ENCODE assay signal across 1 cellular context in genomic region chr14:70052990-70053389, GRCh38.
TF ChIP-seq lines count a peak whose summit lies in the region.

No MANE protein-coding gene starts in this region.

TF ChIP-seq in H1, 55 proteins besides CTCF, POLR2A, EP300 and RAD21:
- no peak for TF ChIP-seq BRCA1 (IDR thresholded peaks at IDR 0.05; ENCODE audit: low read depth, low read length)
- TF ChIP-seq, protein P1, sequence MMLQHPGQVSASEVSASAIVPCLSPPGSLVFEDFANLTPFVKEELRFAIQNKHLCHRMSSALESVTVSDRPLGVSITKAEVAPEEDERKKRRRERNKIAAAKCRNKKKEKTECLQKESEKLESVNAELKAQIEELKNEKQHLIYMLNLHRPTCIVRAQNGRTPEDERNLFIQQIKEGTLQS (IDR thresholded peaks at IDR 0.05; ENCODE audit: insufficient read depth, low read depth, low read length): no peak
- peak; percentile 21; the same call in 1 of the 2 replicates for TF ChIP-seq TEAD4 (IDR thresholded peaks at IDR 0.05; ENCODE audit: low read depth, low read length)
- TF ChIP-seq PHF8 (conservative IDR thresholded peaks at IDR 0.05; ENCODE audit: low read depth, low read length): no peak
- no peak for TF ChIP-seq RXRA (IDR thresholded peaks at IDR 0.05; ENCODE audit: insufficient read depth, low read depth, low read length)
- 0 out of 4 replicates have a peak, but pooled peaks have one; percentile 38 to 47 for TF ChIP-seq SIN3A (conservative IDR thresholded peaks at IDR 0.05 in 1 of 2, IDR thresholded peaks at IDR 0.05 in 1 of 2; ENCODE audit: low read depth in 1 of 2, low read length in 2 of 2)
- no peak for TF ChIP-seq RFX5 (IDR thresholded peaks at IDR 0.05; ENCODE audit: borderline replicate concordance, low read depth, low read length)
- TF ChIP-seq TBP (IDR thresholded peaks at IDR 0.05; ENCODE audit: low read depth, low read length): no peak
- no peak for TF ChIP-seq POU5F1 (IDR thresholded peaks at IDR 0.05; ENCODE audit: low read depth, low read length)
- TF ChIP-seq CHD1 (IDR thresholded peaks at IDR 0.05; ENCODE audit: low read depth, low read length): no peak
- TF ChIP-seq NRF1 (IDR thresholded peaks at IDR 0.05; ENCODE audit: low read depth, low read length): no peak
